ENCODE assay signal across 1 cellular context in the genomic region with DNA sequence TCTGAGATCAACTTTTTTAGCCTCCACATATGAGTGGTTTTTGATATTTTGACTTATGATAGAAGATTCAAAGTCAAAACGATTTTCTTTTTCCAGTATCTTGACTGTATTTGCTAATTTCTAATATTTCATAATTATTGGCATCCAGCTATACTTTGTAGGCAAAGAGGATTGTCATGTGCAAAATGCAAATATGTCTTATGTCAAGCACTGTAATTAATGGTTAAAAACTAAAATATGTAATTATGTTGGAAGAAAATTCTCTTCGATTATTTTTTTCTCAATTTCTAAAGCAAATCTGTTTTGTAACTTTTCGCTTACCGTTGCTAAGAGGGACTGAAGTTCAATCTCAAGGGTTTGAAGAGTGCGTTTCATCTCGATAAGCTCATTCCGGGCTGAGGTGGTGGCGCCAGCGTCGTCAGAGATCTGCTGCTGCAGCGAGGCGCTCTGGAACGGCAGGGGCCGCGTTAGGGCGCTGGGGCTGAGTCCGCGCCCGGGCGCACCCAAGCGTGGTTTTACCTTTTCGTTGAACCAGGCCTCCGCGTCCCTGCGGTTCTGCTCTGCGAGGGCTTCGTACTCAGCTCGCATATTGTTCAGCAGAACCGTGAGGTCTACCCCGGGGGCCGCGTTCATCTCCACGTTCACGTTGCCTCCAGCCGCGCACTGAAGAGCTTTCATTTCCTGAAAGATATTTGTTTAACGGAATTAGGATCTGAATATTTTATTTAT.
A peak's percentile ranks its signal among the peaks of the same experiment; 100 is the strongest.
TF ChIP-seq lines count a peak whose summit lies in the region.

No MANE protein-coding gene starts in this region.

TF ChIP-seq in H1, 55 proteins besides CTCF, POLR2A, EP300 and RAD21:
- TF ChIP-seq TBP (IDR thresholded peaks at IDR 0.05; ENCODE audit: low read depth, low read length) (peak; percentile 51; the same call in 1 of the 2 replicates), EZH2 (IDR thresholded peaks at IDR 0.05; ENCODE audit: low read depth, low read length, severe bottlenecking) (no peak), KDM4A (IDR thresholded peaks at IDR 0.05; ENCODE audit: low read depth, low read length, severe bottlenecking) (peak; percentile 33)
